24 cellular contexts compared by ENCODE assay signal in genomic region chr18:66966171-66966570, GRCh38.
"Had no signal": no experiment of that assay in that cellular context is flagged by ENCODE, and none has a peak within 500 bp of the region (broad histone marks: within the 10 kb centered on the region; RNA-seq: fewer than 3 reads in every experiment).

No MANE protein-coding gene starts in this region.

- H3K27me3 ChIP-seq: MG63 had no signal

- H3K36me3 Mint-ChIP-seq: T-cell had no signal

- H3K9me3 ChIP-seq: MG63, SK-N-SH had no signal

- DNase-seq: IMR-90; Karpas-422; KG1; MG63; NCI-H1092; NCI-H1105 treated with DMSO at 0.1 percent for 48 hours; NCI-H1417 treated with DMSO at 0.1 percent for 48 hours; NCI-H146; NCI-H1694 treated with DMSO at 0.1 percent for 48 hours; NCI-H1930; NCI-H2081; NCI-H2107; NCI-H345; NCI-H446 treated with DMSO at 0.1 percent for 48 hours; NCI-H510A treated with DMSO at 0.1 percent for 48 hours; NK-92 treated with Interleukin-12 subunit alpha and Interleukin-12 subunit beta, amount 100 ng/mL, for 24 hours; PC-3; SHP77; SK-N-SH; SW 1271; T-cell had no signal

- FAIRE-seq: HepG2 had no signal

- H3K27ac ChIP-seq: RWPE1 had no signal

- ATAC-seq: HepG2, Panc1, PC-3, T-cell had no signal

- H3K4me3 ChIP-seq: MG63 had no signal

- H3K36me3 ChIP-seq: MG63 had no signal

- H3K4me3 Mint-ChIP-seq: T-cell had no signal

- H3K27ac Mint-ChIP-seq: T-cell had no signal

- H3K27me3 Mint-ChIP-seq: T-cell had no signal

- H3K4me1 Mint-ChIP-seq: T-cell had no signal
